8 cellular contexts compared by ENCODE assay signal in genomic region chr11:45147017-45147728, GRCh38. TPM values are rescaled to one million over a fixed set of nuclear protein-coding genes. Genes with fewer than 3 reads are reported as not detected.
DNase-seq lines count a peak whose midpoint lies in the region; ATAC-seq and TF ChIP-seq lines count a peak whose summit lies in the region.

No MANE protein-coding gene starts in this region.

- peak in 1 of 2 donors; percentile 83 for TF ChIP-seq EP300 in tibial nerve (IDR thresholded peaks at IDR 0.05)

- TF ChIP-seq CTCF in GM13977 (IDR thresholded peaks at IDR 0.05; ENCODE audit: extremely low read depth, insufficient read depth, missing control alignments) = peak; percentile 2
- TF ChIP-seq CTCF in adrenal gland (IDR thresholded peaks at IDR 0.05) = no peak
- peak in 4 of 12 donors; percentile 17 to 38 (median 24) for TF ChIP-seq CTCF in heart left ventricle (IDR thresholded peaks at IDR 0.05)
- TF ChIP-seq CTCF in tibial nerve (IDR thresholded peaks at IDR 0.05) = peak in 3 of 5 experiments; percentile 11 to 45 (median 32)

- peak overlapping the region; percentile 4 for H2AFZ ChIP-seq in trophoblast cell (ENCODE audit: insufficient read depth, low read length, poor library complexity)

- peak overlapping the region; percentile 56 to 100 (median 97) for H3K27ac ChIP-seq in adrenal gland
- peak overlapping the region; percentile 77 to 99 (median 98) for H3K27ac ChIP-seq in heart left ventricle
- peak overlapping the region; percentile 92 for H3K27ac ChIP-seq in trophoblast cell (ENCODE audit: low read depth, low read length)
- H3K27ac ChIP-seq in tibial nerve = peak overlapping the region; percentile 92 to 99 (median 98)

- TF ChIP-seq POLR2A in adrenal gland (IDR thresholded peaks at IDR 0.05) = peak; percentile 85 to 94
- peak; percentile 65 to 95 for TF ChIP-seq POLR2A in heart left ventricle (IDR thresholded peaks at IDR 0.05)
- peak; percentile 50 to 83 for TF ChIP-seq POLR2A in tibial nerve (IDR thresholded peaks at IDR 0.05)

- H3K27me3 ChIP-seq in adrenal gland (no peaks in the 10 kb centered on the region), heart left ventricle (peaks cover 0 to 6% (median 0%) of the 10 kb centered on the region in 9 donors), trophoblast cell (ENCODE audit: insufficient read depth, low read length) (no peaks in the 10 kb centered on the region), tibial nerve (no peaks in the 10 kb centered on the region)

- H4K91ac ChIP-seq in trophoblast cell (ENCODE audit: low read depth, low read length) = peak overlapping the region; percentile 6

- H3K4me1 ChIP-seq in adrenal gland (replicated peaks in 1 of 2) (peaks cover 15 to 22% of the 10 kb centered on the region in 2 donors), heart left ventricle (peaks cover 0 to 31% (median 20%) of the 10 kb centered on the region in 12 donors), trophoblast cell (ENCODE audit: control insufficient read depth in 1 of 2, insufficient read depth in 2 of 2, low read length in 2 of 2) (peaks cover 13% of the 10 kb centered on the region in 2 experiments), tibial nerve (peaks cover 0 to 29% (median 19%) of the 10 kb centered on the region in 4 donors)

- H3K36me3 ChIP-seq in adrenal gland (replicated peaks in 1 of 2) (no peaks in the 10 kb centered on the region), heart left ventricle (no peaks in the 10 kb centered on the region), trophoblast cell (ENCODE audit: control insufficient read depth in 1 of 2, insufficient read depth in 2 of 2, low read length in 2 of 2) (no peaks in the 10 kb centered on the region), tibial nerve (no peaks in the 10 kb centered on the region)

- H2AK5ac ChIP-seq in trophoblast cell (ENCODE audit: low read length) = no peak overlapping the region

- in situ Hi-C loops in GM13977 (cut with MboI; ENCODE audit: low pct_unique_long_range_greater_than_20kb, low sequenced_read_pairs, unreplicated experiment) = no loop called here

- peak overlapping the region; percentile 50 for H4K8ac ChIP-seq in trophoblast cell (ENCODE audit: low read depth, low read length)

- H2BK12ac ChIP-seq in trophoblast cell (ENCODE audit: low read length) = no peak overlapping the region

- H3K79me2 ChIP-seq in trophoblast cell (ENCODE audit: control insufficient read depth, insufficient read depth, low read length, poor library complexity) = peaks cover 4% of the 10 kb centered on the region

- H3K23ac ChIP-seq in trophoblast cell (ENCODE audit: low read length) = no peak overlapping the region

- no peak overlapping the region for H2BK5ac ChIP-seq in trophoblast cell (ENCODE audit: low read depth, low read length, poor library complexity)

- H3K4me3 ChIP-seq in adrenal gland (peak overlapping the region in 3 of 4 donors; percentile 62 to 90 (median 82)), heart left ventricle (peak overlapping the region; percentile 58 to 93 (median 78)), trophoblast cell (ENCODE audit: low read depth, low read length) (peak overlapping the region; percentile 76), tibial nerve (peak overlapping the region; percentile 66 to 84 (median 82))

- H3K4ac ChIP-seq in trophoblast cell (ENCODE audit: low read depth, low read length) = peak overlapping the region; percentile 1

- H3K79me1 ChIP-seq in trophoblast cell (ENCODE audit: low read length) = peaks cover 7% of the 10 kb centered on the region

- peak overlapping the region; percentile 55 for H3K14ac ChIP-seq in trophoblast cell (ENCODE audit: low read length)

- peak overlapping the region; percentile 7 for H3K18ac ChIP-seq in trophoblast cell (ENCODE audit: low read length)

- H3K9ac ChIP-seq in trophoblast cell (ENCODE audit: low read length) = peak overlapping the region; percentile 57

- no peaks in the 10 kb centered on the region for H3K9me3 ChIP-seq in adrenal gland (replicated peaks in 1 of 3)
- H3K9me3 ChIP-seq in heart left ventricle = no peaks in the 10 kb centered on the region
- no peaks in the 10 kb centered on the region for H3K9me3 ChIP-seq in trophoblast cell (ENCODE audit: insufficient read depth, low read depth, low read length)
- H3K9me3 ChIP-seq in tibial nerve = no peaks in the 10 kb centered on the region

- WGBS in adrenal gland, 4 donors = 0 to 3% (median 1%) methylated on average over 12 to 87 of the region's 88 CpGs
- WGBS in heart left ventricle, 4 donors = 0 to 1% (median 0%) methylated on average over 36 to 88 of the region's 88 CpGs
- WGBS in trophoblast cell (ENCODE audit: extremely low coverage, insufficient coverage, insufficient read length) = no CpG with 5 or more reads among the region's 88 CpGs
- WGBS in tibial nerve, 2 donors = 1 to 2% methylated on average over 19 to 51 of the region's 88 CpGs

- no peak overlapping the region for H2BK120ac ChIP-seq in trophoblast cell (ENCODE audit: insufficient read depth, low read length, poor library complexity)

- ATAC-seq in HG02870 (IDR thresholded peaks at IDR 0.05; ENCODE audit: unreplicated experiment) (peak; percentile 97), heart left ventricle (peak; percentile 91 to 98 (median 98))

- DNase-seq in GM13977 (ENCODE audit: low spot score) (peak; percentile 99), NCI-H146 (lab: John Stamatoyannopoulos, UW) (peak; percentile 90), T follicular helper cell (ENCODE audit: low read depth) (peak; percentile 85), adrenal gland (peak; percentile 95 to 97 (median 96)), heart left ventricle (peak; percentile 95 to 98 (median 97)), trophoblast cell (peak; percentile 94 to 98), tibial nerve (ENCODE audit: low spot score in 2 of 2) (peak; percentile 86 to 92)

- peak overlapping the region; percentile 67 for H3K4me2 ChIP-seq in trophoblast cell (ENCODE audit: low read length)

- H4K12ac ChIP-seq in trophoblast cell (ENCODE audit: low read depth, low read length) = peak overlapping the region; percentile 3

- intact Hi-C loops in adrenal gland (cut with DNase I) (no loop called here), heart left ventricle (cut with DNase I) (loop anchor here in 6 of 10 donors (2.0 to 5.0 kb wide), 4 partner anchors 34 to 64 kb away; no protein-coding TSS in a partner anchor)

RNA-seq across cellular contexts. Expression of gene PRDM11, which starts 0.7 kb away (rescaled TPM):
- total RNA-seq in adrenal gland (10 to 100 TPM; 11.0 to 16.9 (median 13.7) TPM), heart left ventricle (10 to 100 TPM; 14.7 to 29.6 (median 18.2) TPM), tibial nerve (10 to 100 TPM; 17.5 to 26.1 (median 25.8) TPM)
- polyA plus RNA-seq in adrenal gland (1 to 10 TPM; 3.3 to 6.4 (median 3.9) TPM), heart left ventricle (10 to 100 TPM in 1 of 2 donors, 1 to 10 TPM in 1; 4.5 to 19.2 TPM)
- polyA plus RNA-seq in trophoblast cell (2013) = 1.8 and 2.4 TPM in 2 replicates

Comparison
In these comparisons a context has a peak if more than half of its experiments do, and no peak if none do; other contexts are left out.
1. Peak in every context shown above with its lines: DNase-seq, ATAC-seq, H3K4me3 ChIP-seq and H3K27ac ChIP-seq.
2. CTCF ChIP-seq: peak in GM13977 (single experiment) and tibial nerve (3 of 5); none in adrenal gland (0 of 6).
3. intact Hi-C loops: an anchor here in heart left ventricle (2.0 to 5.0 kb wide); none called in adrenal gland.